ENCODE assay signal across 28 cellular contexts in the genomic region with DNA sequence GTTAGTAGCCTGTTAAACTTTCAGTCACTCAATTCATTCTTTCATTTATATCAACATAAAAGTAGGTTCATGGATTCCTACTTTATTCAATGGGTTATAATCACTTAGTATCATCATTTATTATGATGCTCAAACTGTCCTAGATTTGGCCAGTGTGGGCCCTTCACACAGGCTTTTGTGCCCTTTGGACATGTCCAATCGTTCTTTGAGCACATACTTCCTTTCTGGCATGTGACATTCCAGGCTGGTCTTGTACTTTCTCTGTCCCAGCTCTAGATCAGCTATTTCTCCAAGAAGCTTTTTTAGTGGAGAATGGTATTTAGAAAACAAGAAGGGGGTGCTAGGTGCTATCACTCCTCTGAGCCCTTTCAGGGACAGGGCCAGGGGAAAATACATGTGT.
"Had no signal": no experiment of that assay in that cellular context is flagged by ENCODE, and none has a peak within 500 bp of the region (broad histone marks: within the 10 kb centered on the region; RNA-seq: fewer than 3 reads in every experiment).

No MANE protein-coding gene starts in this region.

- H3K27ac Mint-ChIP-seq: natural killer cell; nephron; neural progenitor cell; progenitor cell of endocrine pancreas; stimulated activated naive B cell treated with anti-CD40 and anti-IgM and Interleukin-4, amounts not matched to agents 10 μg/mL and 1 μg/mL and 100 μg/mL, for 72 hours had no signal

- H3K4me3 ChIP-seq: neural progenitor cell, ovary, psoas muscle, right lobe of liver, sigmoid colon, stomach, thoracic aorta, thyroid gland, tibial nerve, upper lobe of left lung, vagina had no signal

- H3K4me3 Mint-ChIP-seq: natural killer cell; nephron; neural progenitor cell; stimulated activated naive B cell treated with anti-CD40 and anti-IgM and Interleukin-4, amounts not matched to agents 10 μg/mL and 1 μg/mL and 100 μg/mL, for 72 hours; stimulated activated naive CD8-positive, alpha-beta T cell treated with anti-CD3 and anti-CD28 coated beads, Interleukin-15, Interleukin-2, amounts not matched to agents 100 ng/mL and 50 ng/mL, for 24 hours had no signal

- H3K4me1 Mint-ChIP-seq: nephron, neural progenitor cell had no signal

- H3K4me1 ChIP-seq: neural progenitor cell, parathyroid adenoma, right lobe of liver, sigmoid colon, stomach, thyroid gland, tibial nerve, upper lobe of left lung, vagina had no signal

- H3K9me3 Mint-ChIP-seq: natural killer cell; nephron; neural progenitor cell; stimulated activated naive B cell treated with anti-CD40 and anti-IgM and Interleukin-4, amounts not matched to agents 10 μg/mL and 1 μg/mL and 100 μg/mL, for 72 hours; stimulated activated naive CD8-positive, alpha-beta T cell treated with anti-CD3 and anti-CD28 coated beads, Interleukin-15, Interleukin-2, amounts not matched to agents 100 ng/mL and 50 ng/mL, for 24 hours had no signal

- H3K9me3 ChIP-seq: ovary, psoas muscle, right lobe of liver, sigmoid colon, stomach, thoracic aorta, thyroid gland, tibial nerve, upper lobe of left lung, vagina had no signal

- H3K27me3 ChIP-seq: neural progenitor cell, ovary, right lobe of liver, sigmoid colon, stomach, thyroid gland, tibial nerve, upper lobe of left lung, vagina had no signal

- ATAC-seq: natural killer cell; psoas muscle; stimulated activated naive B cell treated with anti-CD40 and anti-IgM and Interleukin-4, amounts not matched to agents 10 μg/mL and 1 μg/mL and 100 μg/mL, for 72 hours had no signal

- H3K4me2 ChIP-seq: neural progenitor cell had no signal

- H2AFZ ChIP-seq: neural progenitor cell, parathyroid adenoma had no signal

- FAIRE-seq: small intestine, urothelium cell line had no signal

- DNase-seq: natural killer cell; occipital lobe; ovary; posterior cingulate gyrus; psoas muscle; right cardiac atrium; right lobe of liver; sigmoid colon; small intestine; stimulated activated CD4-positive, alpha-beta T cell treated with anti-CD3 and anti-CD28 coated beads, Interleukin-15, amount 100 ng/mL, for 24 hours; stimulated activated CD4-positive, alpha-beta T cell treated with anti-CD3 and anti-CD28 coated beads, Interleukin-2, amount 100 ng/mL, for 24 hours; stimulated activated CD4-positive, alpha-beta T cell treated with anti-CD3 and anti-CD28 coated beads, Interleukin-2, amount 100 ng/mL, for 48 hours; stimulated activated CD4-positive, alpha-beta T cell treated with anti-CD3 and anti-CD28 coated beads, Interleukin-4, amount 100 ng/mL, for 24 hours; stimulated activated naive B cell treated with anti-CD40 and anti-IgM and Interleukin-4, amounts not matched to agents 10 μg/mL and 1 μg/mL and 100 μg/mL, for 72 hours; stimulated activated naive CD4-positive, alpha-beta T cell treated with Interleukin-2 at 50 U/mL for 16 hours; stomach; thyroid gland; trophoblast cell; upper lobe of left lung had no signal

- H3K9ac ChIP-seq: neural progenitor cell, parathyroid adenoma had no signal

- H3K27me3 Mint-ChIP-seq: progenitor cell of endocrine pancreas; stimulated activated naive B cell treated with anti-CD40 and anti-IgM and Interleukin-4, amounts not matched to agents 10 μg/mL and 1 μg/mL and 100 μg/mL, for 72 hours; stimulated activated naive CD8-positive, alpha-beta T cell treated with anti-CD3 and anti-CD28 coated beads, Interleukin-15, Interleukin-2, amounts not matched to agents 100 ng/mL and 50 ng/mL, for 24 hours had no signal

- H3K36me3 ChIP-seq: ovary had no signal

- H3K27ac ChIP-seq: neural progenitor cell, ovary, parathyroid adenoma, psoas muscle, right lobe of liver, sigmoid colon, stomach, thoracic aorta, thyroid gland, tibial nerve, upper lobe of left lung, vagina had no signal
